ENCODE assay signal across 9 cellular contexts in genomic region chr1:223704921-223705878, GRCh38. TPM values are rescaled to one million over a fixed set of nuclear protein-coding genes. Genes with fewer than 3 reads are reported as not detected.
A peak's percentile ranks its signal among the peaks of the same experiment; 100 is the strongest.
DNase-seq lines count a peak whose midpoint lies in the region; ATAC-seq and FAIRE-seq lines count a peak whose summit lies in the region.
"Had no signal": no experiment of that assay in that cellular context is flagged by ENCODE, and none has a peak within 500 bp of the region (broad histone marks: within the 10 kb centered on the region; RNA-seq: fewer than 3 reads in every experiment).

No MANE protein-coding gene starts in this region.

- peak; percentile 73 for FAIRE-seq in TTC549 (lab: Jason Lieb, UNC)
- FAIRE-seq: colon, GM18507 had no signal

- intact Hi-C loops in left ventricle myocardium superior (cut with micrococcal nuclease): no loop called here

- ATAC-seq in HG03520 (IDR thresholded peaks at IDR 0.05; ENCODE audit: unreplicated experiment): peak; percentile 40
- peak; percentile 53 for ATAC-seq in left ventricle myocardium superior
- ATAC-seq in HG03196 (IDR thresholded peaks at IDR 0.05; ENCODE audit: unreplicated experiment): no peak

- DNase-seq in left ventricle myocardium superior (peak; percentile 51), stromal cell of bone marrow (ENCODE audit: low read depth) (peak; percentile 53), NCI-H2196 (lab: John Stamatoyannopoulos, UW; ENCODE audit: unreplicated experiment) (no peak), SK-N-DZ (ENCODE audit: low spot score) (no peak)

RNA-seq across cellular contexts. Expression of gene CAPN2, which starts 7.1 kb away (rescaled TPM):
- total RNA-seq in left ventricle myocardium superior: 76.9 TPM
- 38.3 and 39.7 TPM in 2 replicates for polyA plus RNA-seq in SK-N-DZ (2014; cell fraction: cytosol; rRNA removed)
- polyA plus RNA-seq in SK-N-DZ (2014; cell fraction: nucleus; rRNA removed): 44.2 and 50.2 TPM in 2 replicates

RNA-seq across cellular contexts. Expression of gene CAPN8, which starts 39.7 kb away (rescaled TPM):
- not detected for total RNA-seq in left ventricle myocardium superior
- not detected in 2 replicates for polyA plus RNA-seq in SK-N-DZ (2014; cell fraction: cytosol; rRNA removed)
- polyA plus RNA-seq in SK-N-DZ (2014; cell fraction: nucleus; rRNA removed): not detected in 2 replicates

Comparison
In these comparisons a context has a peak if more than half of its experiments do, and no peak if none do; other contexts are left out.
1. DNase-seq: peak in left ventricle myocardium superior (single experiment) and stromal cell of bone marrow (single experiment); none in NCI-H2196 (single experiment) and SK-N-DZ (single experiment).